Comparison of ENCODE assay signal across 19 cellular contexts in genomic region chr1:111777301-111777700, GRCh38. TPM values are rescaled to one million over a fixed set of nuclear protein-coding genes. Genes with fewer than 3 reads are reported as not detected.
DNase-seq lines count a peak whose midpoint lies in the region; ATAC-seq and TF ChIP-seq lines count a peak whose summit lies in the region.
"Had no signal": no experiment of that assay in that cellular context is flagged by ENCODE, and none has a peak within 500 bp of the region (broad histone marks: within the 10 kb centered on the region; RNA-seq: fewer than 3 reads in every experiment).

No MANE protein-coding gene starts in this region.

- H3K4me1 ChIP-seq in Caco-2 (peaks cover 13% of the 10 kb centered on the region), IMR-90 (ENCODE audit: control insufficient read depth, insufficient read depth, low read length) (peaks cover 23% of the 10 kb centered on the region), right lobe of liver (peaks cover 0 to 6% (median 0%) of the 10 kb centered on the region in 4 donors)
- H3K4me1 ChIP-seq: BLaER1 treated with 17β-estradiol and CSF1 and Interleukin-3, amounts not matched to agents 10 nM and 100 nM had no signal

- H3K23ac ChIP-seq in IMR-90 (ENCODE audit: low read depth, low read length): peak overlapping the region; percentile 71; the same call in 1 of the 2 replicates

- no peak overlapping the region for H3K9ac ChIP-seq in IMR-90 (ENCODE audit: low read depth, low read length)
- H3K9ac ChIP-seq: BLaER1 treated with 17β-estradiol and CSF1 and Interleukin-3, amounts not matched to agents 10 nM and 100 nM had no signal

- intact Hi-C loops in Caco-2 (cut with micrococcal nuclease; ENCODE audit: unreplicated experiment) (no loop called here), IMR-90 (cut with micrococcal nuclease) (loop anchor here (5.0 kb wide), 4 partner anchors 100 to 585 kb away; no protein-coding TSS in a partner anchor), right lobe of liver (cut with DNase I) (no loop called here)

- H3K27ac ChIP-seq in IMR-90 (ENCODE audit: insufficient read depth, low read length): no peak overlapping the region
- H3K27ac ChIP-seq in right lobe of liver: no peak overlapping the region
- H3K27ac ChIP-seq: BLaER1 treated with 17β-estradiol and CSF1 and Interleukin-3, amounts not matched to agents 10 nM and 100 nM had no signal

- H3K27me3 Mint-ChIP-seq in Caco-2 (ENCODE audit: insufficient read depth, unreplicated experiment) (no peaks in the 10 kb centered on the region), chondrocyte (ENCODE audit: low read depth) (no peaks in the 10 kb centered on the region)

- peak overlapping the region; percentile 91 for H4K91ac ChIP-seq in IMR-90 (ENCODE audit: insufficient read depth, low read depth, low read length)

- BruUV-seq in Caco-2 (replicated peaks; lab: Mats Ljungman, UMichigan) (no TSS peak), IMR-90 (replicated peaks; lab: Mats Ljungman, UMichigan) (no TSS peak)

- H2BK20ac ChIP-seq in IMR-90 (ENCODE audit: low read depth, low read length): peak overlapping the region; percentile 96

- no peak for TF ChIP-seq POLR2A in IMR-90 (IDR thresholded peaks at IDR 0.05; ENCODE audit: low read depth, low read length)
- TF ChIP-seq POLR2A in right lobe of liver (IDR thresholded peaks at IDR 0.05): no peak

- H2AFZ ChIP-seq in IMR-90 (replicated peaks; ENCODE audit: low read length, poor library complexity): peak overlapping the region; percentile 18

- ATAC-seq in IMR-90 (ENCODE audit: low read depth) (no peak), right lobe of liver (peak in 3 of 4 donors; percentile 24 to 65 (median 56))
- ATAC-seq: CD8-positive, alpha-beta T cell; GM12878 had no signal

- no peaks in the 10 kb centered on the region for H3K9me3 Mint-ChIP-seq in Caco-2 (ENCODE audit: unreplicated experiment)
- H3K9me3 Mint-ChIP-seq in chondrocyte (ENCODE audit: low read depth): peaks cover 4% of the 10 kb centered on the region
- H3K9me3 Mint-ChIP-seq: CD8-positive, alpha-beta T cell had no signal

- no peak for TF ChIP-seq CTCF in Caco-2 (IDR thresholded peaks at IDR 0.05; ENCODE audit: insufficient read depth in 1 of 2, low read depth in 1 of 2, low read length in 1 of 2, severe bottlenecking in 1 of 2, unreplicated experiment in 1 of 2)
- TF ChIP-seq CTCF in IMR-90 (conservative IDR thresholded peaks at IDR 0.05; ENCODE audit: low read depth, low read length): no peak
- no peak for TF ChIP-seq CTCF in chondrocyte (IDR thresholded peaks at IDR 0.05)
- no peak for TF ChIP-seq CTCF in right lobe of liver (IDR thresholded peaks at IDR 0.05)

- no CpG with 5 or more reads among the region's 1 CpG for WGBS in IMR-90 (ENCODE audit: extremely low coverage in 2 of 2, insufficient read length in 1 of 2), 2 experiments
- 47% methylated on average over 1 of the region's 1 CpG for WGBS in right lobe of liver (ENCODE audit: insufficient coverage, low coverage, low lambda C conversion rate, missing lambda C conversion rate)

- H4K5ac ChIP-seq in IMR-90 (ENCODE audit: low read depth, low read length): no peak overlapping the region

- H3K18ac ChIP-seq in IMR-90 (ENCODE audit: low read depth, low read length): no peak overlapping the region

- H3K9me1 ChIP-seq in IMR-90 (ENCODE audit: insufficient read depth, low read length): peaks cover 7% of the 10 kb centered on the region

- H3K4ac ChIP-seq in IMR-90 (ENCODE audit: low read depth, low read length): peak overlapping the region; percentile 84

- no peaks in the 10 kb centered on the region; a peak in 1 of 4 replicates for H3K79me1 ChIP-seq in IMR-90 (ENCODE audit: low read depth in 1 of 2, low read length in 2 of 2)

- H2AK9ac ChIP-seq in IMR-90 (replicated peaks; ENCODE audit: low read depth, low read length, poor library complexity): peak overlapping the region; percentile 15

- CTCF ChIA-PET in Caco-2 (lab: Charles Lee) (no interaction called here), IMR-90 (lab: Yijun Ruan, JAX) (interaction anchor here (1.0 kb wide), 1 partner anchor 10 kb away, joined by 3 read pairs; no protein-coding TSS in a partner anchor)

- no peaks in the 10 kb centered on the region for H4K20me1 ChIP-seq in IMR-90 (ENCODE audit: insufficient read depth, low read length)
- H4K20me1 ChIP-seq: BLaER1 treated with 17β-estradiol and CSF1 and Interleukin-3, amounts not matched to agents 10 nM and 100 nM had no signal

- TF ChIP-seq RAD21 in IMR-90 (IDR thresholded peaks at IDR 0.05; ENCODE audit: low read length): no peak

- no peak overlapping the region for H3K4me3 ChIP-seq in Caco-2 (ENCODE audit: low read depth, low read length)
- no peak overlapping the region for H3K4me3 ChIP-seq in IMR-90 (ENCODE audit: insufficient read depth, low read depth, low read length)
- H3K4me3 ChIP-seq in right lobe of liver: no peak overlapping the region
- H3K4me3 ChIP-seq: BLaER1 treated with 17β-estradiol and CSF1 and Interleukin-3, amounts not matched to agents 10 nM and 100 nM; GM12878 had no signal

- no peaks in the 10 kb centered on the region for H3K36me3 Mint-ChIP-seq in Caco-2 (ENCODE audit: insufficient read depth, unreplicated experiment)
- no peaks in the 10 kb centered on the region for H3K36me3 Mint-ChIP-seq in chondrocyte (ENCODE audit: low read depth)
- H3K36me3 Mint-ChIP-seq: CD8-positive, alpha-beta T cell had no signal

- DNase-seq in Caco-2: no peak
- DNase-seq in IMR-90: no peak
- no peak for DNase-seq in chondrocyte (ENCODE audit: low spot score)
- no peak for DNase-seq in right lobe of liver
- DNase-seq in NCI-H526 (lab: John Stamatoyannopoulos, UW): no peak
- no peak for DNase-seq in Ammon's horn (ENCODE audit: low spot score)
- no peak for DNase-seq in LoVo (ENCODE audit: low spot score)
- no peak for DNase-seq in NCI-H187 (lab: John Stamatoyannopoulos, UW)
- DNase-seq: 8988T; CD8-positive, alpha-beta T cell; DMS 273 treated with DMSO at 0.1 percent for 48 hours; DMS53; DND-41; EL; HCEC 1CT; KBM-7 had no signal

- H3K14ac ChIP-seq in IMR-90 (replicated peaks; ENCODE audit: low read depth, low read length): peak overlapping the region; percentile 35; the same call in 1 of the 2 replicates

- H2BK5ac ChIP-seq in IMR-90 (ENCODE audit: low read depth, low read length, poor library complexity, severe bottlenecking): no peak overlapping the region

- POLR2A ChIA-PET in Caco-2 (lab: Charles Lee) (no interaction called here), IMR-90 (lab: Charles Lee; ENCODE audit: unreplicated experiment) (no interaction called here)

- H2BK120ac ChIP-seq in IMR-90 (ENCODE audit: low read depth, low read length): peak overlapping the region; percentile 73

- H3K9me3 ChIP-seq in Caco-2 (no peaks in the 10 kb centered on the region), IMR-90 (ENCODE audit: control insufficient read depth, insufficient read depth, low read length) (no peaks in the 10 kb centered on the region), right lobe of liver (no peaks in the 10 kb centered on the region)
- H3K9me3 ChIP-seq: BLaER1 treated with 17β-estradiol and CSF1 and Interleukin-3, amounts not matched to agents 10 nM and 100 nM had no signal

- in situ Hi-C loops in IMR-90 (cut with MboI; ENCODE audit: low sequenced_read_pairs): no loop called here

- H3K27me3 ChIP-seq in Caco-2 (replicated peaks; ENCODE audit: control insufficient read depth, insufficient read depth, low read length): no peaks in the 10 kb centered on the region
- peaks cover 5% of the 10 kb centered on the region for H3K27me3 ChIP-seq in IMR-90 (ENCODE audit: control insufficient read depth, insufficient read depth, low read length)
- no peaks in the 10 kb centered on the region for H3K27me3 ChIP-seq in right lobe of liver
- H3K27me3 ChIP-seq: BLaER1 treated with 17β-estradiol and CSF1 and Interleukin-3, amounts not matched to agents 10 nM and 100 nM had no signal

- peak overlapping the region; percentile 84 for H2AK5ac ChIP-seq in IMR-90 (ENCODE audit: low read depth, low read length)

- no peak overlapping the region for H3K56ac ChIP-seq in IMR-90 (ENCODE audit: extremely low read depth, insufficient read depth, low read length)

- H3K27ac Mint-ChIP-seq in Caco-2 (ENCODE audit: unreplicated experiment) (peak overlapping the region; percentile 86), chondrocyte (ENCODE audit: unreplicated experiment) (peak overlapping the region; percentile 56)
- H3K27ac Mint-ChIP-seq: B cell; CD8-positive, alpha-beta T cell had no signal

- peak overlapping the region; percentile 75; the same call in 2 of the 3 replicates for H2BK15ac ChIP-seq in IMR-90 (ENCODE audit: low read depth, low read length)

- dilution Hi-C loops in IMR-90 (cut with HindIII; ENCODE audit: low sequenced_read_pairs, unreplicated experiment): no loop called here

- H4K8ac ChIP-seq in IMR-90 (ENCODE audit: low read depth in 2 of 2, low read length in 2 of 2): peak overlapping the region in 1 of 2 experiments; percentile 39; a peak in 1 of 4 replicates

- no peak overlapping the region for H3K4me3 Mint-ChIP-seq in Caco-2 (ENCODE audit: unreplicated experiment)
- H3K4me3 Mint-ChIP-seq in chondrocyte (ENCODE audit: unreplicated experiment): no peak overlapping the region
- H3K4me3 Mint-ChIP-seq: B cell; CD8-positive, alpha-beta T cell had no signal

- H3K4me1 Mint-ChIP-seq in Caco-2 (ENCODE audit: low read depth, unreplicated experiment): peaks cover 17% of the 10 kb centered on the region
- H3K4me1 Mint-ChIP-seq in chondrocyte (ENCODE audit: low read depth): peaks cover 35% of the 10 kb centered on the region
- H3K4me1 Mint-ChIP-seq: B cell had no signal

- H3K4me2 ChIP-seq in IMR-90 (ENCODE audit: low read depth, low read length): no peak overlapping the region
- H3K4me2 ChIP-seq: BLaER1 treated with 17β-estradiol and CSF1 and Interleukin-3, amounts not matched to agents 10 nM and 100 nM had no signal

- H3K36me3 ChIP-seq in Caco-2 (ENCODE audit: control insufficient read depth, insufficient read depth, low read length) (no peaks in the 10 kb centered on the region), IMR-90 (ENCODE audit: control insufficient read depth, insufficient read depth, low read length) (no peaks in the 10 kb centered on the region), right lobe of liver (no peaks in the 10 kb centered on the region)
- H3K36me3 ChIP-seq: BLaER1 treated with 17β-estradiol and CSF1 and Interleukin-3, amounts not matched to agents 10 nM and 100 nM had no signal

RNA-seq across cellular contexts. Expression of gene DDX20, which starts 21.6 kb away (rescaled TPM):
- total RNA-seq in Caco-2 (2022) (10.4 and 11.6 TPM in 2 replicates), IMR-90 (2012; rRNA removed) (10.9 and 14.2 TPM in 2 replicates), chondrocyte (9.9 to 10.7 TPM (median 10.0 TPM) in 3 replicates), right lobe of liver (10 to 100 TPM in 2 of 6 experiments, 1 to 10 TPM in 4; 3.9 to 11.6 (median 5.1) TPM)
- 4.4 and 5.7 TPM in 2 replicates for polyA plus RNA-seq in IMR-90 (2012; rRNA removed)
- polyA plus RNA-seq in IMR-90 (2012; cell fraction: cytosol; rRNA removed): 1.1 and 1.5 TPM in 2 replicates
- 3.2 and 8.6 TPM in 2 replicates for polyA plus RNA-seq in IMR-90 (2012; cell fraction: nucleus; rRNA removed; ENCODE audit: low replicate concordance)

RNA-seq across cellular contexts. Expression of gene INKA2, which starts 38.1 kb away (rescaled TPM):
- total RNA-seq in Caco-2 (2022) (5.8 and 8.5 TPM in 2 replicates), IMR-90 (2012; rRNA removed) (1.7 and 2.2 TPM in 2 replicates), chondrocyte (2.8 to 5.4 TPM (median 3.6 TPM) in 3 replicates), right lobe of liver (1 to 10 TPM in 4 of 6 experiments, under 1 TPM in 2; 0.43 to 2.2 (median 1.4) TPM)
- 1.3 and 2.6 TPM in 2 replicates for polyA plus RNA-seq in IMR-90 (2012; rRNA removed)
- polyA plus RNA-seq in IMR-90 (2012; cell fraction: cytosol; rRNA removed): 0.66 and 2.2 TPM in 2 replicates
- polyA plus RNA-seq in IMR-90 (2012; cell fraction: nucleus; rRNA removed; ENCODE audit: low replicate concordance): 2.8 and 5.6 TPM in 2 replicates
